In the genomic region with DNA sequence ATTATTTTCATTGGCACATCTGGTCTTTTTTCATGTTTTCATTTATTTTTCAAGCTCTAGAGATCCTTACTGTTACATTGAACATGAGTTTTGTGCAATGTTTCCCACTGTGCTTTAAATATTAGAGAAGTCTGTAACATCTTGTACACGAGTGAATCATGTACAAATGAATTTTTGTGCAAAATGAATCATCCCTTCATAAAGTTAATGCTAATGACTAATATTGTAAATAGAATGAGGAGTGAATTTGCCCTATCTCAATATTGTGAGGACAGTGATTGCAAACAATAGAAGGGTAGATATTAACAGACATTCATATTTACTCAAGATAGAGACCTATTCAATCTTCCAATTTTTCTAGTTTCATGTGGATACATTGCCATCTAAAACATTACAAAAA, we compare ENCODE assay signal across 16 cellular contexts.
DNase-seq lines count a peak whose midpoint lies in the region; TF ChIP-seq lines count a peak whose summit lies in the region.
"Had no signal": no experiment of that assay in that cellular context is flagged by ENCODE, and none has a peak within 500 bp of the region (broad histone marks: within the 10 kb centered on the region; RNA-seq: fewer than 3 reads in every experiment).

No MANE protein-coding gene starts in this region.

- no peak overlapping the region for H3K27ac ChIP-seq in adrenal gland

- 42 to 69% (median 63%) methylated on average over 1 of the region's 1 CpG for WGBS in adrenal gland, 4 donors

- no peaks in the 10 kb centered on the region for H3K27me3 ChIP-seq in adrenal gland
- H3K27me3 ChIP-seq: BE2C had no signal

- H3K4me3 ChIP-seq in choroid plexus epithelial cell (ENCODE audit: low read depth, low read length): no peak overlapping the region
- no peak overlapping the region for H3K4me3 ChIP-seq in adrenal gland

- no peak overlapping the region for H3K4me3 Mint-ChIP-seq in activated CD4-positive, alpha-beta T cell treated with anti-CD3 and anti-CD28 coated beads, Interleukin-2, amount 10 ng/mL, durations not matched to agents 7 days and 5 days
- H3K4me3 Mint-ChIP-seq: CD4-positive, alpha-beta memory T cell had no signal

- POLR2A ChIA-PET in activated CD4-positive, alpha-beta T cell treated with anti-CD3 and anti-CD28 coated beads, Interleukin-2, amount 10 ng/mL, durations not matched to agents 7 days and 5 days (lab: Charles Lee): no interaction called here

- H3K36me3 ChIP-seq in adrenal gland (replicated peaks in 1 of 2): no peaks in the 10 kb centered on the region
- H3K36me3 ChIP-seq: BE2C had no signal

- H3K4me1 ChIP-seq in adrenal gland (replicated peaks in 1 of 2): no peaks in the 10 kb centered on the region
- H3K4me1 ChIP-seq: BE2C had no signal

- DNase-seq in ELR (ENCODE audit: low read depth): peak; percentile 61
- peak; percentile 69 for DNase-seq in NCI-H146 treated with DMSO at 0.1 percent for 48 hours (lab: John Stamatoyannopoulos, UW; ENCODE audit: unreplicated experiment)
- DNase-seq in choroid plexus epithelial cell (ENCODE audit: low read depth): peak; percentile 41
- DNase-seq in iris pigment epithelial cell (ENCODE audit: low read depth): peak; percentile 67
- no peak for DNase-seq in activated CD4-positive, alpha-beta T cell treated with anti-CD3 and anti-CD28 coated beads, Interleukin-2, amount 10 ng/mL, durations not matched to agents 7 days and 5 days
- no peak for DNase-seq in adrenal gland
- no peak for DNase-seq in stimulated activated CD4-positive, alpha-beta T cell treated with anti-CD3 and anti-CD28 coated beads, Interleukin-4, amount 100 ng/mL, for 4 hours
- DNase-seq: BE2C; CD4-positive, alpha-beta memory T cell; GF-D8; GOT3; KG1; NCI-H1048; NCI-H1436 treated with DMSO at 0.1 percent for 48 hours; NCI-H2081 treated with DMSO at 0.1 percent for 48 hours; NCI-H510A treated with DMSO at 0.1 percent for 48 hours had no signal

- CTCF ChIA-PET in activated CD4-positive, alpha-beta T cell treated with anti-CD3 and anti-CD28 coated beads, Interleukin-2, amount 10 ng/mL, durations not matched to agents 7 days and 5 days (lab: Charles Lee): no interaction called here

- H3K9me3 ChIP-seq in adrenal gland (replicated peaks in 1 of 3): no peaks in the 10 kb centered on the region
- H3K9me3 ChIP-seq: BE2C had no signal

- intact Hi-C loops in adrenal gland (cut with DNase I): no loop called here

- TF ChIP-seq POLR2A in adrenal gland (IDR thresholded peaks at IDR 0.05): no peak

- H3K27ac Mint-ChIP-seq in activated CD4-positive, alpha-beta T cell treated with anti-CD3 and anti-CD28 coated beads, Interleukin-2, amount 10 ng/mL, durations not matched to agents 7 days and 5 days: no peak overlapping the region
- H3K27ac Mint-ChIP-seq: CD4-positive, alpha-beta memory T cell had no signal

- peaks cover 9% of the 10 kb centered on the region for H3K9me3 Mint-ChIP-seq in activated CD4-positive, alpha-beta T cell treated with anti-CD3 and anti-CD28 coated beads, Interleukin-2, amount 10 ng/mL, durations not matched to agents 7 days and 5 days

- no peak for TF ChIP-seq CTCF in choroid plexus epithelial cell (conservative IDR thresholded peaks at IDR 0.05; ENCODE audit: low read depth, low read length)
- no peak for TF ChIP-seq CTCF in adrenal gland (IDR thresholded peaks at IDR 0.05)

- H3K4me1 Mint-ChIP-seq in activated CD4-positive, alpha-beta T cell treated with anti-CD3 and anti-CD28 coated beads, Interleukin-2, amount 10 ng/mL, durations not matched to agents 7 days and 5 days: no peaks in the 10 kb centered on the region
- H3K4me1 Mint-ChIP-seq: CD4-positive, alpha-beta memory T cell had no signal

- H3K27me3 Mint-ChIP-seq in activated CD4-positive, alpha-beta T cell treated with anti-CD3 and anti-CD28 coated beads, Interleukin-2, amount 10 ng/mL, durations not matched to agents 7 days and 5 days: no peaks in the 10 kb centered on the region
- H3K27me3 Mint-ChIP-seq: CD4-positive, alpha-beta memory T cell had no signal

- H3K36me3 Mint-ChIP-seq in activated CD4-positive, alpha-beta T cell treated with anti-CD3 and anti-CD28 coated beads, Interleukin-2, amount 10 ng/mL, durations not matched to agents 7 days and 5 days (ENCODE audit: low read depth): no peaks in the 10 kb centered on the region
- H3K36me3 Mint-ChIP-seq: CD4-positive, alpha-beta memory T cell had no signal

Comparison
In these comparisons a context has a peak if more than half of its experiments do, and no peak if none do; other contexts are left out.
1. DNase-seq: peak in ELR (single experiment), NCI-H146 treated with DMSO at 0.1 percent for 48 hours (single experiment), choroid plexus epithelial cell (single experiment) and iris pigment epithelial cell (single experiment); none in activated CD4-positive, alpha-beta T cell treated with anti-CD3 and anti-CD28 coated beads, Interleukin-2, amount 10 ng/mL, durations not matched to agents 7 days and 5 days (single experiment), adrenal gland (0 of 7) and stimulated activated CD4-positive, alpha-beta T cell treated with anti-CD3 and anti-CD28 coated beads, Interleukin-4, amount 100 ng/mL, for 4 hours (0 of 2).